In the genomic region with DNA sequence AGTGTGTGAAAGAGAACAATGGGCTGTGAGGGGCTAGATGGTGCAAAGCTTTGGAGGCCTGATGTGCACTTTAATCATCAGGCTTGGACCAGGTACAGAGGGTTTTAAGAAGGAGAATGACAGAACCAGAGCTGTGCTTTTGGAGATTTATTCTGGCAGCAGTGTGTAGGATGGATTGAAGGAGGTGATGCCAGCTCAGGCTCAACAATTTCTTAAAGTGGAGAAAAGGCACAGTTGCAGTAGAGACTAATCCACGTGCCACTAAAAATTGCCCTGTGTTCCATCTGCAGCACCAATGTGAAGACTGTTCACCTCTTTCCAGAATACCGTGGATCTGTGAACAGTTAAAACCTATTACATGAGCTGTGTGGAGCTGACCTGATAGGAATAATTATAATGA, we compare ENCODE assay signal across 17 cellular contexts.
DNase-seq lines count a peak whose midpoint lies in the region; ATAC-seq and TF ChIP-seq lines count a peak whose summit lies in the region.
"Had no signal": no experiment of that assay in that cellular context is flagged by ENCODE, and none has a peak within 500 bp of the region (broad histone marks: within the 10 kb centered on the region; RNA-seq: fewer than 3 reads in every experiment).

No MANE protein-coding gene starts in this region.

- H3K27ac ChIP-seq in dorsolateral prefrontal cortex (peak overlapping the region in 47 of 59 donors; percentile 3 to 86 (median 68)), trophoblast cell (ENCODE audit: low read depth, low read length) (peak overlapping the region; percentile 9), aorta (ENCODE audit: low read depth in 1 of 2, low read length in 2 of 2) (no peak overlapping the region)
- no peak overlapping the region for H3K27ac ChIP-seq in CD4-positive, alpha-beta T cell (ENCODE audit: low read depth, low read length)
- H3K27ac ChIP-seq: 22Rv1; BLaER1 treated with 17β-estradiol and CSF1 and Interleukin-3, amounts not matched to agents 10 nM and 100 nM; GM23248; HL-60 had no signal

- no peak overlapping the region for H3K4me3 Mint-ChIP-seq in CD4-positive, alpha-beta T cell
- H3K4me3 Mint-ChIP-seq: B cell; CD8-positive, alpha-beta memory T cell had no signal

- H2BK120ac ChIP-seq in trophoblast cell (ENCODE audit: insufficient read depth, low read length, poor library complexity), result peak overlapping the region; percentile 95

- peak overlapping the region; percentile 94 for H3K18ac ChIP-seq in trophoblast cell (ENCODE audit: low read length)

- H4K8ac ChIP-seq in trophoblast cell (ENCODE audit: low read depth, low read length), result peak overlapping the region; percentile 71

- H3K27me3 Mint-ChIP-seq in CD4-positive, alpha-beta T cell, result no peaks in the 10 kb centered on the region
- H3K27me3 Mint-ChIP-seq: B cell had no signal

- H3K4me3 ChIP-seq in dorsolateral prefrontal cortex (peak overlapping the region in 4 of 59 donors; percentile 7 to 29 (median 16)), trophoblast cell (ENCODE audit: low read depth, low read length) (no peak overlapping the region), aorta (ENCODE audit: low read length in 2 of 2) (no peak overlapping the region)
- H3K4me3 ChIP-seq: BLaER1 treated with 17β-estradiol and CSF1 and Interleukin-3, amounts not matched to agents 10 nM and 100 nM; GM23248; HAP-1; K562 had no signal

- H3K79me2 ChIP-seq in trophoblast cell (ENCODE audit: control insufficient read depth, insufficient read depth, low read length, poor library complexity), result no peaks in the 10 kb centered on the region

- peak overlapping the region; percentile 95 for H2AK5ac ChIP-seq in trophoblast cell (ENCODE audit: low read length)

- peaks cover 18% of the 10 kb centered on the region for H3K79me1 ChIP-seq in trophoblast cell (ENCODE audit: low read length)

- H3K4me1 ChIP-seq in trophoblast cell (ENCODE audit: control insufficient read depth in 1 of 2, insufficient read depth in 2 of 2, low read length in 2 of 2) (peaks cover 3 to 6% of the 10 kb centered on the region in 2 experiments), aorta (ENCODE audit: control insufficient read depth in 1 of 2, insufficient read depth in 2 of 2, low read length in 2 of 2) (no peaks in the 10 kb centered on the region)
- H3K4me1 ChIP-seq: BLaER1 treated with 17β-estradiol and CSF1 and Interleukin-3, amounts not matched to agents 10 nM and 100 nM; Caco-2; HAP-1 had no signal

- H3K9me3 Mint-ChIP-seq in CD4-positive, alpha-beta T cell, result no peaks in the 10 kb centered on the region
- H3K9me3 Mint-ChIP-seq: CD8-positive, alpha-beta memory T cell had no signal

- H2BK5ac ChIP-seq in trophoblast cell (ENCODE audit: low read depth, low read length, poor library complexity), result peak overlapping the region; percentile 87

- no peak overlapping the region for H3K23ac ChIP-seq in trophoblast cell (ENCODE audit: low read length)

- H2BK12ac ChIP-seq in trophoblast cell (ENCODE audit: low read length), result peak overlapping the region; percentile 99

- no peak for TF ChIP-seq CTCF in dorsolateral prefrontal cortex (IDR thresholded peaks at IDR 0.05 in 54 of 56, conservative IDR thresholded peaks at IDR 0.05 in 2 of 56; ENCODE audit: low read depth in 1 of 56, partially characterized antibody in 56 of 56)
- no peak for TF ChIP-seq CTCF in CD4-positive, alpha-beta T cell (IDR thresholded peaks at IDR 0.05)

- no peak overlapping the region for H3K4me2 ChIP-seq in trophoblast cell (ENCODE audit: low read length)
- H3K4me2 ChIP-seq: BLaER1 treated with 17β-estradiol and CSF1 and Interleukin-3, amounts not matched to agents 10 nM and 100 nM had no signal

- H3K9me3 ChIP-seq in trophoblast cell (ENCODE audit: insufficient read depth, low read depth, low read length), result no peaks in the 10 kb centered on the region
- H3K9me3 ChIP-seq in aorta (ENCODE audit: control insufficient read depth, low read length), result no peaks in the 10 kb centered on the region
- H3K9me3 ChIP-seq in CD4-positive, alpha-beta T cell (ENCODE audit: control insufficient read depth, low read length), result no peaks in the 10 kb centered on the region
- H3K9me3 ChIP-seq: BLaER1 treated with 17β-estradiol and CSF1 and Interleukin-3, amounts not matched to agents 10 nM and 100 nM; Caco-2; HAP-1 had no signal

- H3K4me1 Mint-ChIP-seq in CD4-positive, alpha-beta T cell (ENCODE audit: low read depth), result no peaks in the 10 kb centered on the region
- H3K4me1 Mint-ChIP-seq: B cell; CD8-positive, alpha-beta memory T cell had no signal

- CTCF ChIA-PET in CD4-positive, alpha-beta T cell (lab: Charles Lee), result no interaction called here

- H3K27ac Mint-ChIP-seq in CD4-positive, alpha-beta T cell, result no peak overlapping the region
- H3K27ac Mint-ChIP-seq: B cell; CD8-positive, alpha-beta memory T cell had no signal

- H3K36me3 ChIP-seq in trophoblast cell (ENCODE audit: control insufficient read depth in 1 of 2, insufficient read depth in 2 of 2, low read length in 2 of 2) (no peaks in the 10 kb centered on the region), aorta (ENCODE audit: control insufficient read depth in 1 of 2, insufficient read depth in 2 of 2, low read length in 1 of 2) (no peaks in the 10 kb centered on the region)
- H3K36me3 ChIP-seq: BLaER1 treated with 17β-estradiol and CSF1 and Interleukin-3, amounts not matched to agents 10 nM and 100 nM; HAP-1 had no signal

- H3K27me3 ChIP-seq in dorsolateral prefrontal cortex, result no peaks in the 10 kb centered on the region
- H3K27me3 ChIP-seq in trophoblast cell (ENCODE audit: insufficient read depth, low read length), result no peaks in the 10 kb centered on the region
- no peaks in the 10 kb centered on the region for H3K27me3 ChIP-seq in aorta (ENCODE audit: control insufficient read depth in 1 of 2, insufficient read depth in 2 of 2, low read length in 1 of 2)
- no peaks in the 10 kb centered on the region for H3K27me3 ChIP-seq in CD4-positive, alpha-beta T cell (ENCODE audit: control insufficient read depth, insufficient read depth, low read length)
- H3K27me3 ChIP-seq: BLaER1 treated with 17β-estradiol and CSF1 and Interleukin-3, amounts not matched to agents 10 nM and 100 nM had no signal

- H4K91ac ChIP-seq in trophoblast cell (ENCODE audit: low read depth, low read length), result peak overlapping the region; percentile 93

- H2AFZ ChIP-seq in trophoblast cell (ENCODE audit: insufficient read depth, low read length, poor library complexity), result no peak overlapping the region
- H2AFZ ChIP-seq: GM23248 had no signal

- DNase-seq in Ammon's horn (ENCODE audit: low spot score) (peak; percentile 9), dorsolateral prefrontal cortex (peak in 1 of 10 donors; percentile 29), trophoblast cell (no peak), aorta (no peak), HPDE6-E6E7 (ENCODE audit: extremely low spot score) (no peak), A172 (ENCODE audit: low spot score) (no peak)
- no peak for DNase-seq in CD4-positive, alpha-beta T cell
- DNase-seq: Caco-2; CD8-positive, alpha-beta memory T cell; GM23248; IMR-90 had no signal

- peak overlapping the region; percentile 47 for H3K4ac ChIP-seq in trophoblast cell (ENCODE audit: low read depth, low read length)

- intact Hi-C loops in dorsolateral prefrontal cortex (cut with DNase I) (loop anchor here in 1 of 2 donors (5.0 kb wide), 1 partner anchor 133 kb away; a partner anchor contains a TSS), aorta (cut with DNase I) (no loop called here)
- intact Hi-C loops in CD4-positive, alpha-beta T cell (cut with DNase I, micrococcal nuclease), result no loop called here

- H3K9ac ChIP-seq in trophoblast cell (ENCODE audit: low read length), result no peak overlapping the region
- H3K9ac ChIP-seq: BLaER1 treated with 17β-estradiol and CSF1 and Interleukin-3, amounts not matched to agents 10 nM and 100 nM; GM23248 had no signal

- H4K12ac ChIP-seq in trophoblast cell (ENCODE audit: low read depth, low read length), result no peak overlapping the region

- peak overlapping the region; percentile 55 for H3K14ac ChIP-seq in trophoblast cell (ENCODE audit: low read length)

- POLR2A ChIA-PET in CD4-positive, alpha-beta T cell (lab: Charles Lee), result no interaction called here

- ATAC-seq in aorta (ENCODE audit: low FRiP score), result peak; percentile 26
- no peak for ATAC-seq in CD4-positive, alpha-beta T cell (ENCODE audit: poor library complexity)
- ATAC-seq: K562 had no signal

- WGBS in trophoblast cell (ENCODE audit: extremely low coverage, insufficient coverage, insufficient read length), result no CpG with 5 or more reads among the region's 2 CpGs
- WGBS in aorta, 2 donors, result 76 to 79% methylated on average over 2 of the region's 2 CpGs

- no peaks in the 10 kb centered on the region for H3K36me3 Mint-ChIP-seq in CD4-positive, alpha-beta T cell (ENCODE audit: low read depth)
- H3K36me3 Mint-ChIP-seq: CD8-positive, alpha-beta memory T cell had no signal

Comparison
In these comparisons a context has a peak if more than half of its experiments do, and no peak if none do; other contexts are left out.
1. H3K27ac ChIP-seq: peak in dorsolateral prefrontal cortex (47 of 59) and trophoblast cell (single experiment); none in aorta (0 of 2) and CD4-positive, alpha-beta T cell (single experiment).